1 cellular context compared by ENCODE assay signal in genomic region chr5:142769793-142770649, GRCh38.
A peak's percentile ranks its signal among the peaks of the same experiment; 100 is the strongest.
TF ChIP-seq lines count a peak whose summit lies in the region.

TSS of gene ARHGAP26 (plus strand) at chr5:142770377. CDS start at chr5:142770762, 385 bp downstream.

TF ChIP-seq in HepG2, 621 proteins besides CTCF, POLR2A, EP300 and RAD21 (continued from another document and continues in another):
- TF ChIP-seq BRF2 (CRISPR knock-in tag; IDR thresholded peaks at IDR 0.05) (peak; percentile 47; the same call in 1 of the 2 replicates), MZF1 (CRISPR knock-in tag; IDR thresholded peaks at IDR 0.05; ENCODE audit: borderline replicate concordance) (no peak), NFATC3 (CRISPR knock-in tag; IDR thresholded peaks at IDR 0.05) (no peak), ISL2 (CRISPR knock-in tag; IDR thresholded peaks at IDR 0.05) (no peak), ZBTB7A (CRISPR knock-in tag; IDR thresholded peaks at IDR 0.05) (no peak), PBX2 (CRISPR knock-in tag; IDR thresholded peaks at IDR 0.05) (no peak), SP1 (IDR thresholded peaks at IDR 0.05) (no peak), SP1 (CRISPR knock-in tag; IDR thresholded peaks at IDR 0.05) (peak; percentile 63; the same call in 1 of the 2 replicates), ARNTL (CRISPR knock-in tag; IDR thresholded peaks at IDR 0.05) (no peak), WIZ (CRISPR knock-in tag; IDR thresholded peaks at IDR 0.05) (no peak), PHF20 (CRISPR knock-in tag; IDR thresholded peaks at IDR 0.05) (peak; percentile 67; the same call in 1 of the 2 replicates), DMAP1 (CRISPR knock-in tag; IDR thresholded peaks at IDR 0.05) (no peak), RFX3 (CRISPR knock-in tag; IDR thresholded peaks at IDR 0.05) (no peak), ZNF292 (CRISPR knock-in tag; IDR thresholded peaks at IDR 0.05; ENCODE audit: borderline replicate concordance, low read depth) (0 out of 2 replicates have a peak, but pooled peaks have one; percentile 66), ZNF230 (CRISPR knock-in tag; IDR thresholded peaks at IDR 0.05) (no peak), ZNF354B (CRISPR knock-in tag; IDR thresholded peaks at IDR 0.05) (0 out of 2 replicates have a peak, but pooled peaks have one; percentile 15), REST (IDR thresholded peaks at IDR 0.05; ENCODE audit: borderline replicate concordance in 1 of 2, low read depth in 1 of 2, low read length in 2 of 2) (no peak; a peak in 1 of 4 replicates), IRF2 (CRISPR knock-in tag; IDR thresholded peaks at IDR 0.05) (no peak; the same call in 1 of the 2 replicates), ZFP36 (IDR thresholded peaks at IDR 0.05; ENCODE audit: borderline replicate concordance, low read depth, low read length, partially characterized antibody) (no peak), ASH2L (IDR thresholded peaks at IDR 0.05; ENCODE audit: insufficient read length, low read depth, low read length) (no peak), TEAD3 (CRISPR knock-in tag; optimal IDR thresholded peaks at IDR 0.05; ENCODE audit: borderline replicate concordance) (peak; percentile 5), ZNF430 (CRISPR knock-in tag; IDR thresholded peaks at IDR 0.05) (peak; percentile 46; the same call in 1 of the 2 replicates), ZSCAN31 (CRISPR knock-in tag; IDR thresholded peaks at IDR 0.05; ENCODE audit: low read depth) (0 out of 2 replicates have a peak, but pooled peaks have one; percentile 18), ZNF782 (CRISPR knock-in tag; IDR thresholded peaks at IDR 0.05; ENCODE audit: borderline replicate concordance) (no peak), ZNF558 (CRISPR knock-in tag; IDR thresholded peaks at IDR 0.05; ENCODE audit: borderline replicate concordance) (peak; percentile 78; the same call in 1 of the 2 replicates), HNF4A (CRISPR knock-in tag; IDR thresholded peaks at IDR 0.05) (peak; percentile 3; the same call in 1 of the 2 replicates), SNRNP70 (IDR thresholded peaks at IDR 0.05; ENCODE audit: low read depth, low read length) (no peak), MAFF (IDR thresholded peaks at IDR 0.05; ENCODE audit: low read depth, low read length) (no peak), JUN (CRISPR knock-in tag; IDR thresholded peaks at IDR 0.05) (no peak), ZBTB10 (CRISPR knock-in tag; IDR thresholded peaks at IDR 0.05; ENCODE audit: borderline replicate concordance) (no peak; the same call in 1 of the 2 replicates), RARG (CRISPR knock-in tag; IDR thresholded peaks at IDR 0.05; ENCODE audit: low read depth) (no peak), ZNF607 (CRISPR knock-in tag; IDR thresholded peaks at IDR 0.05; ENCODE audit: borderline replicate concordance) (0 out of 2 replicates have a peak, but pooled peaks have one; percentile 74), ZNF609 (CRISPR knock-in tag; IDR thresholded peaks at IDR 0.05; ENCODE audit: borderline replicate concordance) (peak; percentile 30; the same call in 1 of the 2 replicates), JUND (CRISPR knock-in tag; IDR thresholded peaks at IDR 0.05) (peak; percentile 37; the same call in 1 of the 2 replicates), HES4 (CRISPR knock-in tag; IDR thresholded peaks at IDR 0.05; ENCODE audit: borderline replicate concordance) (no peak), NR1H2 (CRISPR knock-in tag; IDR thresholded peaks at IDR 0.05; ENCODE audit: borderline replicate concordance, low read depth) (no peak), GABPA (IDR thresholded peaks at IDR 0.05; ENCODE audit: low read depth, low read length) (no peak), GABPA (CRISPR knock-in tag; IDR thresholded peaks at IDR 0.05; ENCODE audit: low read depth) (no peak), ZNF703 (CRISPR knock-in tag; IDR thresholded peaks at IDR 0.05; ENCODE audit: borderline replicate concordance) (no peak), HOXD1 (CRISPR knock-in tag; IDR thresholded peaks at IDR 0.05) (no peak; the same call in 1 of the 2 replicates), ZNF605 (CRISPR knock-in tag; IDR thresholded peaks at IDR 0.05) (0 out of 2 replicates have a peak, but pooled peaks have one; percentile 29)
- TF ChIP-seq, protein P1, sequence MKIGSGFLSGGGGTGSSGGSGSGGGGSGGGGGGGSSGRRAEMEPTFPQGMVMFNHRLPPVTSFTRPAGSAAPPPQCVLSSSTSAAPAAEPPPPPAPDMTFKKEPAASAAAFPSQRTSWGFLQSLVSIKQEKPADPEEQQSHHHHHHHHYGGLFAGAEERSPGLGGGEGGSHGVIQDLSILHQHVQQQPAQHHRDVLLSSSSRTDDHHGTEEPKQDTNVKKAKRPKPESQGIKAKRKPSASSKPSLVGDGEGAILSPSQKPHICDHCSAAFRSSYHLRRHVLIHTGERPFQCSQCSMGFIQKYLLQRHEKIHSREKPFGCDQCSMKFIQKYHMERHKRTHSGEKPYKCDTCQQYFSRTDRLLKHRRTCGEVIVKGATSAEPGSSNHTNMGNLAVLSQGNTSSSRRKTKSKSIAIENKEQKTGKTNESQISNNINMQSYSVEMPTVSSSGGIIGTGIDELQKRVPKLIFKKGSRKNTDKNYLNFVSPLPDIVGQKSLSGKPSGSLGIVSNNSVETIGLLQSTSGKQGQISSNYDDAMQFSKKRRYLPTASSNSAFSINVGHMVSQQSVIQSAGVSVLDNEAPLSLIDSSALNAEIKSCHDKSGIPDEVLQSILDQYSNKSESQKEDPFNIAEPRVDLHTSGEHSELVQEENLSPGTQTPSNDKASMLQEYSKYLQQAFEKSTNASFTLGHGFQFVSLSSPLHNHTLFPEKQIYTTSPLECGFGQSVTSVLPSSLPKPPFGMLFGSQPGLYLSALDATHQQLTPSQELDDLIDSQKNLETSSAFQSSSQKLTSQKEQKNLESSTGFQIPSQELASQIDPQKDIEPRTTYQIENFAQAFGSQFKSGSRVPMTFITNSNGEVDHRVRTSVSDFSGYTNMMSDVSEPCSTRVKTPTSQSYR (CRISPR knock-in tag; IDR thresholded peaks at IDR 0.05; ENCODE audit: borderline replicate concordance) = no peak
- TF ChIP-seq, protein P2, sequence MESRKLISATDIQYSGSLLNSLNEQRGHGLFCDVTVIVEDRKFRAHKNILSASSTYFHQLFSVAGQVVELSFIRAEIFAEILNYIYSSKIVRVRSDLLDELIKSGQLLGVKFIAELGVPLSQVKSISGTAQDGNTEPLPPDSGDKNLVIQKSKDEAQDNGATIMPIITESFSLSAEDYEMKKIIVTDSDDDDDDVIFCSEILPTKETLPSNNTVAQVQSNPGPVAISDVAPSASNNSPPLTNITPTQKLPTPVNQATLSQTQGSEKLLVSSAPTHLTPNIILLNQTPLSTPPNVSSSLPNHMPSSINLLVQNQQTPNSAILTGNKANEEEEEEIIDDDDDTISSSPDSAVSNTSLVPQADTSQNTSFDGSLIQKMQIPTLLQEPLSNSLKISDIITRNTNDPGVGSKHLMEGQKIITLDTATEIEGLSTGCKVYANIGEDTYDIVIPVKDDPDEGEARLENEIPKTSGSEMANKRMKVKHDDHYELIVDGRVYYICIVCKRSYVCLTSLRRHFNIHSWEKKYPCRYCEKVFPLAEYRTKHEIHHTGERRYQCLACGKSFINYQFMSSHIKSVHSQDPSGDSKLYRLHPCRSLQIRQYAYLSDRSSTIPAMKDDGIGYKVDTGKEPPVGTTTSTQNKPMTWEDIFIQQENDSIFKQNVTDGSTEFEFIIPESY (CRISPR knock-in tag; IDR thresholded peaks at IDR 0.05) = no peak
- TF ChIP-seq, protein P3, sequence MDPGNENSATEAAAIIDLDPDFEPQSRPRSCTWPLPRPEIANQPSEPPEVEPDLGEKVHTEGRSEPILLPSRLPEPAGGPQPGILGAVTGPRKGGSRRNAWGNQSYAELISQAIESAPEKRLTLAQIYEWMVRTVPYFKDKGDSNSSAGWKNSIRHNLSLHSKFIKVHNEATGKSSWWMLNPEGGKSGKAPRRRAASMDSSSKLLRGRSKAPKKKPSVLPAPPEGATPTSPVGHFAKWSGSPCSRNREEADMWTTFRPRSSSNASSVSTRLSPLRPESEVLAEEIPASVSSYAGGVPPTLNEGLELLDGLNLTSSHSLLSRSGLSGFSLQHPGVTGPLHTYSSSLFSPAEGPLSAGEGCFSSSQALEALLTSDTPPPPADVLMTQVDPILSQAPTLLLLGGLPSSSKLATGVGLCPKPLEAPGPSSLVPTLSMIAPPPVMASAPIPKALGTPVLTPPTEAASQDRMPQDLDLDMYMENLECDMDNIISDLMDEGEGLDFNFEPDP (CRISPR knock-in tag; conservative IDR thresholded peaks at IDR 0.05) = no peak
